In genomic region chr12:72295101-72295500, GRCh38 we compare ENCODE assay signal across 16 cellular contexts. TPM values are rescaled to one million over a fixed set of nuclear protein-coding genes. Genes with fewer than 3 reads are reported as not detected.
"Had no signal": no experiment of that assay in that cellular context is flagged by ENCODE, and none has a peak within 500 bp of the region (broad histone marks: within the 10 kb centered on the region; RNA-seq: fewer than 3 reads in every experiment).

No MANE protein-coding gene starts in this region.

- DNase-seq: activated CD4-positive, alpha-beta T cell treated with anti-CD3 and anti-CD28 coated beads, Interleukin-2, amount 50 U/mL, for 48 hours; activated CD4-positive, CD25-positive, alpha-beta regulatory T cell treated with anti-CD3 and anti-CD28 coated beads, Interleukin-2, amount 50 U/mL, for 72 hours; activated naive CD4-positive, alpha-beta T cell treated with anti-CD3 and anti-CD28 coated beads, Interleukin-2, amount 10 ng/mL, durations not matched to agents 7 days and 5 days; activated T-cell treated with anti-CD3 and anti-CD28 coated beads, Interleukin-2, amount 50 U/mL, for 1 hour; left ventricle myocardium superior; nucleus accumbens; right lobe of liver; stimulated activated naive CD8-positive, alpha-beta T cell treated with anti-CD3 and anti-CD28 coated beads, Interleukin-15, Interleukin-2, amounts not matched to agents 100 U/mL and 50 U/mL, for 24 hours; SW 1271 had no signal

- FAIRE-seq: endometrium had no signal

- H3K4me3 ChIP-seq: ascending aorta, cardiac muscle cell, esophagus muscularis mucosa, right lobe of liver, suprapubic skin had no signal

RNA-seq across cellular contexts. Expression of gene TRHDE, which starts 22.9 kb away (rescaled TPM):
- total RNA-seq: cardiac muscle cell; pulmonary artery endothelial cell; T-helper 2 cell treated with Interferon-gamma antibody and Interleukin-4, amounts not matched to agents 100 ng/mL and 5 ng/mL, for 36 hours had no signal
